ENCODE assay signal across 9 cellular contexts in genomic region chr15:44489464-44489863, GRCh38. TPM values are rescaled to one million over a fixed set of nuclear protein-coding genes. Genes with fewer than 3 reads are reported as not detected.
A peak's percentile ranks its signal among the peaks of the same experiment; 100 is the strongest.
DNase-seq lines count a peak whose midpoint lies in the region; ATAC-seq, FAIRE-seq and TF ChIP-seq lines count a peak whose summit lies in the region.
"Had no signal": no experiment of that assay in that cellular context is flagged by ENCODE, and none has a peak within 500 bp of the region (broad histone marks: within the 10 kb centered on the region; RNA-seq: fewer than 3 reads in every experiment).

No MANE protein-coding gene starts in this region.

- no peaks in the 10 kb centered on the region for H3K27me3 ChIP-seq in CD8-positive, alpha-beta T cell (ENCODE audit: insufficient read depth, low read length)
- no peaks in the 10 kb centered on the region for H3K27me3 ChIP-seq in mammary epithelial cell (ENCODE audit: insufficient read depth, low read length)
- H3K27me3 ChIP-seq in naive thymus-derived CD4-positive, alpha-beta T cell (ENCODE audit: control insufficient read depth in 2 of 2, insufficient read depth in 2 of 2, low read length in 2 of 2), result no peaks in the 10 kb centered on the region

- H3K27me3 Mint-ChIP-seq in CD8-positive, alpha-beta T cell (ENCODE audit: low read depth), result no peaks in the 10 kb centered on the region
- H3K27me3 Mint-ChIP-seq in naive thymus-derived CD4-positive, alpha-beta T cell, result no peaks in the 10 kb centered on the region

- no peak overlapping the region for H3K9ac ChIP-seq in mammary epithelial cell (ENCODE audit: insufficient read depth, low read length)

- H3K4me1 ChIP-seq in CD8-positive, alpha-beta T cell (ENCODE audit: insufficient read depth, low read length), result no peaks in the 10 kb centered on the region
- peaks cover 8% of the 10 kb centered on the region for H3K4me1 ChIP-seq in mammary epithelial cell (ENCODE audit: insufficient read depth, low read length)
- no peaks in the 10 kb centered on the region for H3K4me1 ChIP-seq in naive thymus-derived CD4-positive, alpha-beta T cell (ENCODE audit: control insufficient read depth in 2 of 2, insufficient read depth in 2 of 2, low read length in 2 of 2)

- FAIRE-seq in GM12892 (lab: Jason Lieb, UNC), result no peak

- intact Hi-C loops in CD8-positive, alpha-beta T cell (cut with DNase I, micrococcal nuclease), result no loop called here
- intact Hi-C loops in mammary epithelial cell (cut with micrococcal nuclease), result loop anchor here (5.0 kb wide), 1 partner anchor 62 kb away; the partner anchor contains the start of gene CTDSPL2
- intact Hi-C loops in naive thymus-derived CD4-positive, alpha-beta T cell (cut with micrococcal nuclease), result no loop called here

- no peak overlapping the region for H3K4me3 Mint-ChIP-seq in CD8-positive, alpha-beta T cell
- H3K4me3 Mint-ChIP-seq in naive thymus-derived CD4-positive, alpha-beta T cell, result no peak overlapping the region

- H3K4me3 ChIP-seq in CD8-positive, alpha-beta T cell (ENCODE audit: low read depth, low read length), result no peak overlapping the region
- no peak overlapping the region for H3K4me3 ChIP-seq in mammary epithelial cell (replicated peaks in 1 of 3; ENCODE audit: insufficient read depth in 1 of 3, low read depth in 2 of 3, low read length in 3 of 3)
- H3K4me3 ChIP-seq in naive thymus-derived CD4-positive, alpha-beta T cell (ENCODE audit: low read length), result no peak overlapping the region

- ATAC-seq in CD8-positive, alpha-beta T cell, result no peak
- ATAC-seq in naive thymus-derived CD4-positive, alpha-beta T cell, result no peak
- ATAC-seq in GM19351 (IDR thresholded peaks at IDR 0.05; ENCODE audit: unreplicated experiment) (no peak), GM21515 (IDR thresholded peaks at IDR 0.05; ENCODE audit: unreplicated experiment) (no peak)

- peak overlapping the region; percentile 49 for H3K27ac Mint-ChIP-seq in CD8-positive, alpha-beta T cell
- H3K27ac Mint-ChIP-seq in naive thymus-derived CD4-positive, alpha-beta T cell, result peak overlapping the region in 8 of 9 donors; percentile 6 to 83 (median 47)

- in situ Hi-C loops in mammary epithelial cell (cut with MboI; ENCODE audit: low sequenced_read_pairs in 2 of 2), result no loop called here

- H3K36me3 ChIP-seq in CD8-positive, alpha-beta T cell (ENCODE audit: insufficient read depth, low read length), result peaks cover 31% of the 10 kb centered on the region
- H3K36me3 ChIP-seq in mammary epithelial cell (ENCODE audit: insufficient read depth, low read length), result peaks cover 10% of the 10 kb centered on the region
- H3K36me3 ChIP-seq in naive thymus-derived CD4-positive, alpha-beta T cell (ENCODE audit: control insufficient read depth in 2 of 3, insufficient read depth in 3 of 3, low read length in 3 of 3), result peaks cover 0 to 54% (median 12%) of the 10 kb centered on the region in 3 experiments

- dilution Hi-C loops in mammary epithelial cell (cut with HindIII; ENCODE audit: low sequenced_read_pairs), result no loop called here

- no peaks in the 10 kb centered on the region for H3K9me3 ChIP-seq in CD8-positive, alpha-beta T cell (ENCODE audit: low read length)
- H3K9me3 ChIP-seq in mammary epithelial cell (replicated peaks; ENCODE audit: insufficient read depth, low read length), result no peaks in the 10 kb centered on the region
- no peaks in the 10 kb centered on the region for H3K9me3 ChIP-seq in naive thymus-derived CD4-positive, alpha-beta T cell (ENCODE audit: control insufficient read depth in 2 of 3, low read length in 3 of 3)

- H3K36me3 Mint-ChIP-seq in CD8-positive, alpha-beta T cell, result peaks cover 67% of the 10 kb centered on the region
- H3K36me3 Mint-ChIP-seq in naive thymus-derived CD4-positive, alpha-beta T cell, result peaks cover 16 to 45% (median 20%) of the 10 kb centered on the region in 5 donors

- BruUV-seq in mammary epithelial cell (replicated peaks; lab: Mats Ljungman, UMichigan), result no TSS peak

- DNase-seq in CD8-positive, alpha-beta T cell, result no peak
- DNase-seq in LHCN-M2 (ENCODE audit: low read depth) (peak; percentile 87), mammary epithelial cell (peak; percentile 77), GM12892 (ENCODE audit: insufficient read length) (no peak), NCI-H1417 (lab: John Stamatoyannopoulos, UW) (no peak)
- DNase-seq in naive thymus-derived CD4-positive, alpha-beta T cell, result no peak
- DNase-seq: activated CD4-positive, alpha-beta T cell treated with anti-CD3 and anti-CD28 coated beads, Interleukin-2, amount 50 U/mL, for 1 hour had no signal

- no peaks in the 10 kb centered on the region for H4K20me1 ChIP-seq in mammary epithelial cell (ENCODE audit: insufficient read depth, low read length)

- H3K79me2 ChIP-seq in mammary epithelial cell (ENCODE audit: insufficient read depth, low read length), result peaks cover 10% of the 10 kb centered on the region

- TF ChIP-seq POLR2A in GM12892 (IDR thresholded peaks at IDR 0.05; ENCODE audit: low read depth, low read length), result no peak

- H3K4me1 Mint-ChIP-seq in CD8-positive, alpha-beta T cell (ENCODE audit: low read depth), result peaks cover 10% of the 10 kb centered on the region
- H3K4me1 Mint-ChIP-seq in naive thymus-derived CD4-positive, alpha-beta T cell, result peaks cover 8 to 23% (median 13%) of the 10 kb centered on the region in 7 donors

- 100% methylated on average over 1 of the region's 1 CpG for WGBS in mammary epithelial cell (ENCODE audit: low coverage, missing lambda C conversion rate)

- CTCF ChIA-PET in CD8-positive, alpha-beta T cell (lab: Charles Lee), result interaction anchor here (1.3 to 1.4 kb wide), 2 partner anchors 10 to 12 kb away, joined by 3 to 4 read pairs; no protein-coding TSS in a partner anchor
- CTCF ChIA-PET in mammary epithelial cell (lab: Charles Lee; ENCODE audit: low non-redundant PET), result interaction anchor here (0.8 kb wide), 1 partner anchor 12 kb away, joined by 5 read pairs; no protein-coding TSS in a partner anchor
- CTCF ChIA-PET in naive thymus-derived CD4-positive, alpha-beta T cell (lab: Charles Lee), result interaction anchor here (0.6 kb wide), 1 partner anchor 12 kb away, joined by 3 read pairs; no protein-coding TSS in a partner anchor

- no peak overlapping the region for H3K27ac ChIP-seq in CD8-positive, alpha-beta T cell (ENCODE audit: low read depth, low read length)
- no peak overlapping the region for H3K27ac ChIP-seq in mammary epithelial cell (ENCODE audit: insufficient read depth, low read depth, low read length)
- H3K27ac ChIP-seq in naive thymus-derived CD4-positive, alpha-beta T cell (ENCODE audit: low read depth, low read length), result no peak overlapping the region

- H3K9me3 Mint-ChIP-seq in CD8-positive, alpha-beta T cell, result no peaks in the 10 kb centered on the region
- H3K9me3 Mint-ChIP-seq in naive thymus-derived CD4-positive, alpha-beta T cell, result no peaks in the 10 kb centered on the region

- no peak for TF ChIP-seq CTCF in CD8-positive, alpha-beta T cell (IDR thresholded peaks at IDR 0.05)
- no peak for TF ChIP-seq CTCF in mammary epithelial cell (conservative IDR thresholded peaks at IDR 0.05 in 1 of 2, IDR thresholded peaks at IDR 0.05 in 1 of 2; ENCODE audit: extremely low read depth in 1 of 2, insufficient read depth in 1 of 2, low read depth in 1 of 2, low read length in 2 of 2)

- H2AFZ ChIP-seq in mammary epithelial cell (ENCODE audit: low read depth, low read length), result no peak overlapping the region

- H3K4me2 ChIP-seq in mammary epithelial cell (ENCODE audit: insufficient read depth, low read depth, low read length), result no peak overlapping the region

- POLR2A ChIA-PET in CD8-positive, alpha-beta T cell (lab: Charles Lee), result no interaction called here
- POLR2A ChIA-PET in naive thymus-derived CD4-positive, alpha-beta T cell (lab: Charles Lee), result no interaction called here

RNA-seq across cellular contexts. Expression of gene EIF3J, which starts 47.5 kb away (rescaled TPM):
- 10 to 100 TPM; 63.7 to 68.9 TPM for total RNA-seq in CD8-positive, alpha-beta T cell
- total RNA-seq in LHCN-M2 (2014; rRNA removed) (28.3 and 35.0 TPM in 2 replicates), mammary epithelial cell (100 to 1,000 TPM in 1 of 2 donors, 10 to 100 TPM in 1; 30.5 to 105 TPM)
- polyA plus RNA-seq in LHCN-M2 (2012), result 62.8 TPM
- polyA plus RNA-seq in mammary epithelial cell, result 49.4 TPM
- 28.5 TPM for polyA minus RNA-seq in mammary epithelial cell
- 10 to 100 TPM; 52.9 to 83.4 (median 66.5) TPM for total RNA-seq in naive thymus-derived CD4-positive, alpha-beta T cell
- polyA plus RNA-seq in naive thymus-derived CD4-positive, alpha-beta T cell, result 10 to 100 TPM; 19.3 to 22.7 TPM
- 54.6 TPM for polyA plus RNA-seq in GM12892 (2012; ENCODE audit: missing spikeins)

Comparison
In these comparisons a context has a peak if more than half of its experiments do, and no peak if none do; other contexts are left out.
1. DNase-seq: peak in LHCN-M2 (single experiment) and mammary epithelial cell (single experiment); none in CD8-positive, alpha-beta T cell (0 of 7), naive thymus-derived CD4-positive, alpha-beta T cell (0 of 9), GM12892 (single experiment) and NCI-H1417 (0 of 3).